Comparison of ENCODE assay signal across 1 cellular context in the genomic region with DNA sequence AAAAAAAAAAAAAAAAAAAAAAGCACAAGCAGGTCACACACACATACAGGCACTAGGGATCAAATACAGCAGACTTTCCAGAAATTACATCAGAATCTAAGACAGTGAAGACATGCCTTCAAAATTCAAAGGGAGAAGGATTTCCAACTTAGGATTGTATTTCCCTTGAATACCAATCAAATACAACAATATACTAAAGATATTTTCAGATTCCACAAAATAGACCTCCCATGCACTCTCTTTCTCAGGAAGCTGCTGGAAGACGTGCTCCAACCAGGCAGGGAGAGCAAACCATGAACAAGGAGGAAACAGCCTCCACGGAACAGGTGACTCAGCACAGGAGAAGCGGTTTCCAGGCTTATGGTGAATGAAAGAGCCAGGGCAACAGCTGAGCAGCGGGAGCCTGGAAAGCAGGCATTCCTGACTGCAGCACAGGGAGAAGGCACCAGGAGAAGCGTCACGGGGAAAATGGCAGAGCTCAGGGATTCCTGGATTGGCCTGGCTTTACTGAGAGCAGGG.
A peak's percentile ranks its signal among the peaks of the same experiment; 100 is the strongest.
TF ChIP-seq lines count a peak whose summit lies in the region.

No MANE protein-coding gene starts in this region.

TF ChIP-seq in K562, 482 proteins besides CTCF, POLR2A, EP300 and RAD21 (continued from another document and continues in another):
- TF ChIP-seq, protein P1, sequence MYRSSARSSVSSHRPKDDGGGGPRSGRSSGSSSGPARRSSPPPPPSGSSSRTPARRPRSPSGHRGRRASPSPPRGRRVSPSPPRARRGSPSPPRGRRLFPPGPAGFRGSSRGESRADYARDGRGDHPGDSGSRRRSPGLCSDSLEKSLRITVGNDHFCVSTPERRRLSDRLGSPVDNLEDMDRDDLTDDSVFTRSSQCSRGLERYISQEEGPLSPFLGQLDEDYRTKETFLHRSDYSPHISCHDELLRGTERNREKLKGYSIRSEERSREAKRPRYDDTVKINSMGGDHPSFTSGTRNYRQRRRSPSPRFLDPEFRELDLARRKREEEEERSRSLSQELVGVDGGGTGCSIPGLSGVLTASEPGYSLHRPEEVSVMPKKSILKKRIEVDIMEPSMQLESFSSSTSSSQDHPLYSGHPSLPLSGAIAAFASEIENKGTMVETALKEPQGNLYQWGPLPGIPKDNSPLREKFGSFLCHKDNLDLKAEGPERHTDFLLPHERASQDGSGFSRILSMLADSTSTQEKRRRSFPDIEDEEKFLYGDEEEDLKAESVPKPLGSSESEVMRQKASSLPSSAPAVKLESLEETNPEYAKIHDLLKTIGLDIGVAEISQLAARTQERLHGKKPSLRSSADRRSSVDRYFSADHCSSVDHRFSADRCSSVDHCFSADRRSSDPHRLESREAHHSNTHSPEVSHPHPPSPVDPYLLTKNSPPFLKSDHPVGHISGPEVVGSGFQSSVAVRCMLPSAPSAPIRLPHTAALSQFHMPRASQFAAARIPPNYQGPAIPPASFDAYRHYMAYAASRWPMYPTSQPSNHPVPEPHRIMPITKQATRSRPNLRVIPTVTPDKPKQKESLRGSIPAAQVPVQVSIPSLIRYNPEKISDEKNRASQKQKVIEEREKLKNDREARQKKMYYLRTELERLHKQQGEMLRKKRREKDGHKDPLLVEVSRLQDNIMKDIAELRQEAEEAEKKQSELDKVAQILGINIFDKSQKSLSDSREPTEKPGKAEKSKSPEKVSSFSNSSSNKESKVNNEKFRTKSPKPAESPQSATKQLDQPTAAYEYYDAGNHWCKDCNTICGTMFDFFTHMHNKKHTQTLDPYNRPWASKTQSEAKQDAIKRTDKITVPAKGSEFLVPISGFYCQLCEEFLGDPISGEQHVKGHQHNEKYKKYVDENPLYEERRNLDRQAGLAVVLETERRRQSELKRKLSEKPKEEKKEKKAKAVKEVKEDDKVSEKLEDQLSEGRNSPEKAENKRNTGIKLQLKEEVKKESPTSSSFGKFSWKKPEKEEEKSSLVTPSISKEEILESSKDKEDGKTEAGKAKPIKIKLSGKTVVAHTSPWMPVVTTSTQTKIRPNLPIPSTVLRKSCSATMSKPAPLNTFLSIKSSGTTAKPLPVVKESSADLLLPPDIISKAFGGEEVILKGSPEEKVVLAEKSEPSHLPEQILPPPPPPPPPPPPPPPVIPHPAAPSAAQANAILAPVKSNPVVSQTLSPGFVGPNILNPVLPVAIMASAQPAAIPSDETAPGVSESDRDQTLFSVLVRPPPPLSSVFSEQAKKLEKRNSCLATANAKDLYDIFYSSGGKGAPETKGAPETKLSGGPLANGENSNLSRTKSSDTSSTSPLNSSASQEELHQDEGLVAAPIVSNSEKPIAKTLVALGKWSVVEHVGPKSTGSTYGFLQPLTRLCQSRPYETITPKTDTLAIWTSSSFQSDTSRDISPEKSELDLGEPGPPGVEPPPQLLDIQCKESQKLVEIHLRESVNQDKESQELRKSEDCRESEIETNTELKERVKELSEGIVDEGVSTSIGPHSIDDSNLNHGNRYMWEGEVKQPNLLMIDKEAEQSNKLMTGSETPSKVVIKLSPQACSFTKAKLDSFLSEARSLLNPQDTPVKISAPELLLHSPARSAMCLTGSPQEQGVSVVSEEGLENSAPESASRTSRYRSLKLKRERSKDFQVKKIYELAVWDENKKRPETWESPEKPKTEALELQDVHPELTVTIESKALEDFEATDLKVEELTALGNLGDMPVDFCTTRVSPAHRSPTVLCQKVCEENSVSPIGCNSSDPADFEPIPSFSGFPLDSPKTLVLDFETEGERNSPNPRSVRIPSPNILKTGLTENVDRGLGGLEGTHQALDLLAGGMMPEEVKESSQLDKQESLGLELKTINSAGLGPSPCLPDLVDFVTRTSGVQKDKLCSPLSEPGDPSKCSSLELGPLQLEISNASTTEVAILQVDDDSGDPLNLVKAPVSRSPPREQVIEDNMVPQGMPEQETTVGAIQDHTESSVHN (IDR thresholded peaks at IDR 0.05; ENCODE audit: borderline replicate concordance in 1 of 2, low read depth in 1 of 2), result 0 out of 4 replicates have a peak, but pooled peaks of 1 of the 2 experiments have one; percentile 20
- no peak for TF ChIP-seq NCOA1 (IDR thresholded peaks at IDR 0.05; ENCODE audit: low read depth)
- TF ChIP-seq HSF4 (CRISPR knock-in tag; IDR thresholded peaks at IDR 0.05; ENCODE audit: borderline replicate concordance), result no peak
- TF ChIP-seq, protein P2, sequence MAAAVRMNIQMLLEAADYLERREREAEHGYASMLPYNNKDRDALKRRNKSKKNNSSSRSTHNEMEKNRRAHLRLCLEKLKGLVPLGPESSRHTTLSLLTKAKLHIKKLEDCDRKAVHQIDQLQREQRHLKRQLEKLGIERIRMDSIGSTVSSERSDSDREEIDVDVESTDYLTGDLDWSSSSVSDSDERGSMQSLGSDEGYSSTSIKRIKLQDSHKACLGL (CRISPR knock-in tag; IDR thresholded peaks at IDR 0.05; ENCODE audit: borderline replicate concordance, poor library complexity, severe bottlenecking), result no peak
- TF ChIP-seq KLF6 (CRISPR knock-in tag; IDR thresholded peaks at IDR 0.05; ENCODE audit: borderline replicate concordance), result no peak
- TF ChIP-seq GABPA (tag; conservative IDR thresholded peaks at IDR 0.05; ENCODE audit: low read depth), result no peak
- TF ChIP-seq, protein P3, sequence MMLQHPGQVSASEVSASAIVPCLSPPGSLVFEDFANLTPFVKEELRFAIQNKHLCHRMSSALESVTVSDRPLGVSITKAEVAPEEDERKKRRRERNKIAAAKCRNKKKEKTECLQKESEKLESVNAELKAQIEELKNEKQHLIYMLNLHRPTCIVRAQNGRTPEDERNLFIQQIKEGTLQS (IDR thresholded peaks at IDR 0.05), result peak; percentile 77
- TF ChIP-seq, protein P3 (CRISPR knock-in tag; conservative IDR thresholded peaks at IDR 0.05), result no peak
- TF ChIP-seq, protein P4, sequence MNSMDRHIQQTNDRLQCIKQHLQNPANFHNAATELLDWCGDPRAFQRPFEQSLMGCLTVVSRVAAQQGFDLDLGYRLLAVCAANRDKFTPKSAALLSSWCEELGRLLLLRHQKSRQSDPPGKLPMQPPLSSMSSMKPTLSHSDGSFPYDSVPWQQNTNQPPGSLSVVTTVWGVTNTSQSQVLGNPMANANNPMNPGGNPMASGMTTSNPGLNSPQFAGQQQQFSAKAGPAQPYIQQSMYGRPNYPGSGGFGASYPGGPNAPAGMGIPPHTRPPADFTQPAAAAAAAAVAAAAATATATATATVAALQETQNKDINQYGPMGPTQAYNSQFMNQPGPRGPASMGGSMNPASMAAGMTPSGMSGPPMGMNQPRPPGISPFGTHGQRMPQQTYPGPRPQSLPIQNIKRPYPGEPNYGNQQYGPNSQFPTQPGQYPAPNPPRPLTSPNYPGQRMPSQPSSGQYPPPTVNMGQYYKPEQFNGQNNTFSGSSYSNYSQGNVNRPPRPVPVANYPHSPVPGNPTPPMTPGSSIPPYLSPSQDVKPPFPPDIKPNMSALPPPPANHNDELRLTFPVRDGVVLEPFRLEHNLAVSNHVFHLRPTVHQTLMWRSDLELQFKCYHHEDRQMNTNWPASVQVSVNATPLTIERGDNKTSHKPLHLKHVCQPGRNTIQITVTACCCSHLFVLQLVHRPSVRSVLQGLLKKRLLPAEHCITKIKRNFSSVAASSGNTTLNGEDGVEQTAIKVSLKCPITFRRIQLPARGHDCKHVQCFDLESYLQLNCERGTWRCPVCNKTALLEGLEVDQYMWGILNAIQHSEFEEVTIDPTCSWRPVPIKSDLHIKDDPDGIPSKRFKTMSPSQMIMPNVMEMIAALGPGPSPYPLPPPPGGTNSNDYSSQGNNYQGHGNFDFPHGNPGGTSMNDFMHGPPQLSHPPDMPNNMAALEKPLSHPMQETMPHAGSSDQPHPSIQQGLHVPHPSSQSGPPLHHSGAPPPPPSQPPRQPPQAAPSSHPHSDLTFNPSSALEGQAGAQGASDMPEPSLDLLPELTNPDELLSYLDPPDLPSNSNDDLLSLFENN (IDR thresholded peaks at IDR 0.05; ENCODE audit: low read depth in 2 of 2, low read length in 2 of 2), result no peak
- TF ChIP-seq, protein P5, sequence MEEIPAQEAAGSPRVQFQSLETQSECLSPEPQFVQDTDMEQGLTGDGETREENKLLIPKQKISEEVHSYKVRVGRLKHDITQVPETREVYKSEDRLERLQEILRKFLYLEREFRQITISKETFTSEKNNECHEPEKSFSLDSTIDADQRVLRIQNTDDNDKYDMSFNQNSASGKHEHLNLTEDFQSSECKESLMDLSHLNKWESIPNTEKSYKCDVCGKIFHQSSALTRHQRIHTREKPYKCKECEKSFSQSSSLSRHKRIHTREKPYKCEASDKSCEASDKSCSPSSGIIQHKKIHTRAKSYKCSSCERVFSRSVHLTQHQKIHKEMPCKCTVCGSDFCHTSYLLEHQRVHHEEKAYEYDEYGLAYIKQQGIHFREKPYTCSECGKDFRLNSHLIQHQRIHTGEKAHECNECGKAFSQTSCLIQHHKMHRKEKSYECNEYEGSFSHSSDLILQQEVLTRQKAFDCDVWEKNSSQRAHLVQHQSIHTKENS (CRISPR knock-in tag; IDR thresholded peaks at IDR 0.05), result no peak
- TF ChIP-seq BHLHE40 (IDR thresholded peaks at IDR 0.05; ENCODE audit: low read length), result no peak
- TF ChIP-seq, protein P6, sequence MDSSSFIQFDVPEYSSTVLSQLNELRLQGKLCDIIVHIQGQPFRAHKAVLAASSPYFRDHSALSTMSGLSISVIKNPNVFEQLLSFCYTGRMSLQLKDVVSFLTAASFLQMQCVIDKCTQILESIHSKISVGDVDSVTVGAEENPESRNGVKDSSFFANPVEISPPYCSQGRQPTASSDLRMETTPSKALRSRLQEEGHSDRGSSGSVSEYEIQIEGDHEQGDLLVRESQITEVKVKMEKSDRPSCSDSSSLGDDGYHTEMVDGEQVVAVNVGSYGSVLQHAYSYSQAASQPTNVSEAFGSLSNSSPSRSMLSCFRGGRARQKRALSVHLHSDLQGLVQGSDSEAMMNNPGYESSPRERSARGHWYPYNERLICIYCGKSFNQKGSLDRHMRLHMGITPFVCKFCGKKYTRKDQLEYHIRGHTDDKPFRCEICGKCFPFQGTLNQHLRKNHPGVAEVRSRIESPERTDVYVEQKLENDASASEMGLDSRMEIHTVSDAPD (CRISPR knock-in tag; IDR thresholded peaks at IDR 0.05), result no peak
- no peak for TF ChIP-seq PCBP2 (IDR thresholded peaks at IDR 0.05; ENCODE audit: low read depth, low read length, poor library complexity, severe bottlenecking)
- TF ChIP-seq ZNF212 (CRISPR knock-in tag; IDR thresholded peaks at IDR 0.05), result no peak
- no peak for TF ChIP-seq PCBP1 (IDR thresholded peaks at IDR 0.05; ENCODE audit: low read depth, low read length, poor library complexity, severe bottlenecking)
- no peak for TF ChIP-seq MCM3 (IDR thresholded peaks at IDR 0.05)
- TF ChIP-seq, protein P7, sequence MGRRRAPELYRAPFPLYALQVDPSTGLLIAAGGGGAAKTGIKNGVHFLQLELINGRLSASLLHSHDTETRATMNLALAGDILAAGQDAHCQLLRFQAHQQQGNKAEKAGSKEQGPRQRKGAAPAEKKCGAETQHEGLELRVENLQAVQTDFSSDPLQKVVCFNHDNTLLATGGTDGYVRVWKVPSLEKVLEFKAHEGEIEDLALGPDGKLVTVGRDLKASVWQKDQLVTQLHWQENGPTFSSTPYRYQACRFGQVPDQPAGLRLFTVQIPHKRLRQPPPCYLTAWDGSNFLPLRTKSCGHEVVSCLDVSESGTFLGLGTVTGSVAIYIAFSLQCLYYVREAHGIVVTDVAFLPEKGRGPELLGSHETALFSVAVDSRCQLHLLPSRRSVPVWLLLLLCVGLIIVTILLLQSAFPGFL (CRISPR knock-in tag; IDR thresholded peaks at IDR 0.05), result no peak
- TF ChIP-seq, protein P8, sequence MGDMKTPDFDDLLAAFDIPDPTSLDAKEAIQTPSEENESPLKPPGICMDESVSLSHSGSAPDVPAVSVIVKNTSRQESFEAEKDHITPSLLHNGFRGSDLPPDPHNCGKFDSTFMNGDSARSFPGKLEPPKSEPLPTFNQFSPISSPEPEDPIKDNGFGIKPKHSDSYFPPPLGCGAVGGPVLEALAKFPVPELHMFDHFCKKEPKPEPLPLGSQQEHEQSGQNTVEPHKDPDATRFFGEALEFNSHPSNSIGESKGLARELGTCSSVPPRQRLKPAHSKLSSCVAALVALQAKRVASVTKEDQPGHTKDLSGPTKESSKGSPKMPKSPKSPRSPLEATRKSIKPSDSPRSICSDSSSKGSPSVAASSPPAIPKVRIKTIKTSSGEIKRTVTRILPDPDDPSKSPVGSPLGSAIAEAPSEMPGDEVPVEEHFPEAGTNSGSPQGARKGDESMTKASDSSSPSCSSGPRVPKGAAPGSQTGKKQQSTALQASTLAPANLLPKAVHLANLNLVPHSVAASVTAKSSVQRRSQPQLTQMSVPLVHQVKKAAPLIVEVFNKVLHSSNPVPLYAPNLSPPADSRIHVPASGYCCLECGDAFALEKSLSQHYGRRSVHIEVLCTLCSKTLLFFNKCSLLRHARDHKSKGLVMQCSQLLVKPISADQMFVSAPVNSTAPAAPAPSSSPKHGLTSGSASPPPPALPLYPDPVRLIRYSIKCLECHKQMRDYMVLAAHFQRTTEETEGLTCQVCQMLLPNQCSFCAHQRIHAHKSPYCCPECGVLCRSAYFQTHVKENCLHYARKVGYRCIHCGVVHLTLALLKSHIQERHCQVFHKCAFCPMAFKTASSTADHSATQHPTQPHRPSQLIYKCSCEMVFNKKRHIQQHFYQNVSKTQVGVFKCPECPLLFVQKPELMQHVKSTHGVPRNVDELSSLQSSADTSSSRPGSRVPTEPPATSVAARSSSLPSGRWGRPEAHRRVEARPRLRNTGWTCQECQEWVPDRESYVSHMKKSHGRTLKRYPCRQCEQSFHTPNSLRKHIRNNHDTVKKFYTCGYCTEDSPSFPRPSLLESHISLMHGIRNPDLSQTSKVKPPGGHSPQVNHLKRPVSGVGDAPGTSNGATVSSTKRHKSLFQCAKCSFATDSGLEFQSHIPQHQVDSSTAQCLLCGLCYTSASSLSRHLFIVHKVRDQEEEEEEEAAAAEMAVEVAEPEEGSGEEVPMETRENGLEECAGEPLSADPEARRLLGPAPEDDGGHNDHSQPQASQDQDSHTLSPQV (IDR thresholded peaks at IDR 0.05), result peak; percentile 65
- TF ChIP-seq BACH1 (tag; IDR thresholded peaks at IDR 0.05), result peak; percentile 87
- no peak for TF ChIP-seq RHOXF2B (CRISPR knock-in tag; conservative IDR thresholded peaks at IDR 0.05)
- TF ChIP-seq, protein P9, sequence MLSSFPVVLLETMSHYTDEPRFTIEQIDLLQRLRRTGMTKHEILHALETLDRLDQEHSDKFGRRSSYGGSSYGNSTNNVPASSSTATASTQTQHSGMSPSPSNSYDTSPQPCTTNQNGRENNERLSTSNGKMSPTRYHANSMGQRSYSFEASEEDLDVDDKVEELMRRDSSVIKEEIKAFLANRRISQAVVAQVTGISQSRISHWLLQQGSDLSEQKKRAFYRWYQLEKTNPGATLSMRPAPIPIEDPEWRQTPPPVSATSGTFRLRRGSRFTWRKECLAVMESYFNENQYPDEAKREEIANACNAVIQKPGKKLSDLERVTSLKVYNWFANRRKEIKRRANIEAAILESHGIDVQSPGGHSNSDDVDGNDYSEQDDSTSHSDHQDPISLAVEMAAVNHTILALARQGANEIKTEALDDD (IDR thresholded peaks at IDR 0.05), result no peak
- TF ChIP-seq, protein P10, sequence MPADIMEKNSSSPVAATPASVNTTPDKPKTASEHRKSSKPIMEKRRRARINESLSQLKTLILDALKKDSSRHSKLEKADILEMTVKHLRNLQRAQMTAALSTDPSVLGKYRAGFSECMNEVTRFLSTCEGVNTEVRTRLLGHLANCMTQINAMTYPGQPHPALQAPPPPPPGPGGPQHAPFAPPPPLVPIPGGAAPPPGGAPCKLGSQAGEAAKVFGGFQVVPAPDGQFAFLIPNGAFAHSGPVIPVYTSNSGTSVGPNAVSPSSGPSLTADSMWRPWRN (IDR thresholded peaks at IDR 0.05; ENCODE audit: low read depth), result no peak
- TF ChIP-seq ZFP30 (CRISPR knock-in tag; IDR thresholded peaks at IDR 0.05; ENCODE audit: borderline replicate concordance), result no peak
- TF ChIP-seq SAFB (IDR thresholded peaks at IDR 0.05; ENCODE audit: borderline replicate concordance, low read depth, low read length), result no peak
- TF ChIP-seq CEBPG (CRISPR knock-in tag; IDR thresholded peaks at IDR 0.05), result peak; percentile 70; the same call in 1 of the 2 replicates
- TF ChIP-seq CEBPG (tag; conservative IDR thresholded peaks at IDR 0.05 in 1 of 2, IDR thresholded peaks at IDR 0.05 in 1 of 2), result peak; percentile 44 to 79; a peak in 3 of 4 replicates
